ENCODE assay signal across 8 cellular contexts in genomic region chr19:33376423-33376822, GRCh38. TPM values are rescaled to one million over a fixed set of nuclear protein-coding genes. Genes with fewer than 3 reads are reported as not detected.
DNase-seq lines count a peak whose midpoint lies in the region; ATAC-seq and TF ChIP-seq lines count a peak whose summit lies in the region.

No MANE protein-coding gene starts in this region.

- H2BK12ac ChIP-seq in neuronal stem cell (ENCODE audit: low read length): no peak overlapping the region

- H3K23ac ChIP-seq in neuronal stem cell (ENCODE audit: low read depth, low read length, poor library complexity): no peak overlapping the region

- H3K4me2 ChIP-seq in neuronal stem cell (ENCODE audit: insufficient read depth, low read length, poor library complexity, severe bottlenecking): no peak overlapping the region

- H3K36me3 ChIP-seq in naive thymus-derived CD4-positive, alpha-beta T cell (ENCODE audit: control insufficient read depth in 2 of 3, insufficient read depth in 3 of 3, low read length in 3 of 3): peaks cover 0 to 9% (median 8%) of the 10 kb centered on the region in 3 experiments
- peaks cover 5 to 49% of the 10 kb centered on the region in 2 donors for H3K36me3 ChIP-seq in neuronal stem cell (replicated peaks in 1 of 2; ENCODE audit: control insufficient read depth in 2 of 2, insufficient read depth in 2 of 2, low read length in 2 of 2)

- no peak overlapping the region for H4K8ac ChIP-seq in neuronal stem cell (ENCODE audit: low read depth, low read length)

- H3K27ac Mint-ChIP-seq in endothelial cell (ENCODE audit: unreplicated experiment): peak overlapping the region; percentile 49
- H3K27ac Mint-ChIP-seq in naive thymus-derived CD4-positive, alpha-beta T cell: peak overlapping the region in 5 of 9 donors; percentile 10 to 80 (median 51)

- no peak overlapping the region for H3K14ac ChIP-seq in neuronal stem cell (ENCODE audit: low read length)

- no peak for ATAC-seq in naive thymus-derived CD4-positive, alpha-beta T cell
- ATAC-seq in GM19463 (IDR thresholded peaks at IDR 0.05; ENCODE audit: unreplicated experiment): no peak
- no peak for ATAC-seq in GM21737 (IDR thresholded peaks at IDR 0.05; ENCODE audit: unreplicated experiment)
- ATAC-seq in HG03342 (IDR thresholded peaks at IDR 0.05; ENCODE audit: unreplicated experiment): no peak

- no peak overlapping the region for H4K91ac ChIP-seq in neuronal stem cell (ENCODE audit: low read depth, low read length, poor library complexity)

- H3K4me3 ChIP-seq in AG04449 (ENCODE audit: low read depth, low read length): no peak overlapping the region
- no peak overlapping the region for H3K4me3 ChIP-seq in naive thymus-derived CD4-positive, alpha-beta T cell (ENCODE audit: low read length)
- H3K4me3 ChIP-seq in neuronal stem cell (ENCODE audit: low read length in 2 of 2): no peak overlapping the region

- no peaks in the 10 kb centered on the region for H3K9me3 Mint-ChIP-seq in endothelial cell (ENCODE audit: unreplicated experiment)
- peaks cover 0 to 3% (median 0%) of the 10 kb centered on the region in 11 donors for H3K9me3 Mint-ChIP-seq in naive thymus-derived CD4-positive, alpha-beta T cell

- no peaks in the 10 kb centered on the region for H3K9me3 ChIP-seq in naive thymus-derived CD4-positive, alpha-beta T cell (ENCODE audit: control insufficient read depth in 2 of 3, low read length in 3 of 3)
- no peaks in the 10 kb centered on the region for H3K9me3 ChIP-seq in neuronal stem cell (replicated peaks in 1 of 2; ENCODE audit: control insufficient read depth in 2 of 2, insufficient read depth in 1 of 2, low read depth in 1 of 2, low read length in 2 of 2)

- WGBS in neuronal stem cell (ENCODE audit: extremely low coverage in 2 of 2, insufficient read length in 2 of 2, insufficient replicate concordance in 1 of 2), 2 donors: no CpG with 5 or more reads among the region's 2 CpGs

- no peak overlapping the region for H2AK5ac ChIP-seq in neuronal stem cell (ENCODE audit: low read depth, low read length)

- peaks cover 29% of the 10 kb centered on the region for H3K4me1 Mint-ChIP-seq in endothelial cell (ENCODE audit: unreplicated experiment)
- peaks cover 41 to 71% (median 65%) of the 10 kb centered on the region in 7 donors for H3K4me1 Mint-ChIP-seq in naive thymus-derived CD4-positive, alpha-beta T cell

- TF ChIP-seq CTCF in AG04449 (IDR thresholded peaks at IDR 0.05; ENCODE audit: insufficient read depth, low read length, missing control alignments) (no peak), endothelial cell (IDR thresholded peaks at IDR 0.05; ENCODE audit: unreplicated experiment) (no peak)

- POLR2A ChIA-PET in AG04449 (lab: Yijun Ruan, JAX): interaction anchor here (0.7 kb wide), 1 partner anchor 18 kb away, joined by 3 read pairs; no protein-coding TSS in a partner anchor
- POLR2A ChIA-PET in naive thymus-derived CD4-positive, alpha-beta T cell (lab: Charles Lee): no interaction called here

- H2BK120ac ChIP-seq in neuronal stem cell (ENCODE audit: low read depth, low read length): no peak overlapping the region

- intact Hi-C loops in naive thymus-derived CD4-positive, alpha-beta T cell (cut with micrococcal nuclease): loop anchor here (10.0 kb wide), 3 partner anchors 292 to 1032 kb away; partner anchors contain the start of genes ANKRD27 (in 1 of the 2), GPATCH1 (in 1 of the 2), RGS9BP (in 1 of the 2) and ZNF507 (in 1 of the 2)

- H3K4me3 Mint-ChIP-seq in endothelial cell (ENCODE audit: unreplicated experiment): no peak overlapping the region
- peak overlapping the region in 5 of 10 donors; percentile 20 to 95 (median 94) for H3K4me3 Mint-ChIP-seq in naive thymus-derived CD4-positive, alpha-beta T cell

- H3K18ac ChIP-seq in neuronal stem cell (ENCODE audit: low read length): no peak overlapping the region

- no peak overlapping the region for H2AFZ ChIP-seq in neuronal stem cell (ENCODE audit: low read length)

- no peak overlapping the region for H3K9ac ChIP-seq in neuronal stem cell (ENCODE audit: low read depth, low read length, poor library complexity)

- H2BK15ac ChIP-seq in neuronal stem cell (ENCODE audit: low read length): no peak overlapping the region

- no peak overlapping the region for H3K27ac ChIP-seq in naive thymus-derived CD4-positive, alpha-beta T cell (ENCODE audit: low read depth, low read length)
- no peak overlapping the region for H3K27ac ChIP-seq in neuronal stem cell (replicated peaks; ENCODE audit: low read length)

- H3K36me3 Mint-ChIP-seq in endothelial cell (ENCODE audit: low read depth, unreplicated experiment): peaks cover 4% of the 10 kb centered on the region
- H3K36me3 Mint-ChIP-seq in naive thymus-derived CD4-positive, alpha-beta T cell: peaks cover 0 to 16% (median 6%) of the 10 kb centered on the region in 5 donors

- no peaks in the 10 kb centered on the region for H3K27me3 ChIP-seq in naive thymus-derived CD4-positive, alpha-beta T cell (ENCODE audit: control insufficient read depth in 2 of 2, insufficient read depth in 2 of 2, low read length in 2 of 2)
- no peaks in the 10 kb centered on the region for H3K27me3 ChIP-seq in neuronal stem cell (ENCODE audit: control insufficient read depth in 3 of 3, insufficient read depth in 3 of 3, low read depth in 1 of 3, low read length in 3 of 3)

- H3K4me1 ChIP-seq in naive thymus-derived CD4-positive, alpha-beta T cell (ENCODE audit: control insufficient read depth in 2 of 2, insufficient read depth in 2 of 2, low read length in 2 of 2): peaks cover 16 to 19% of the 10 kb centered on the region in 2 donors
- H3K4me1 ChIP-seq in neuronal stem cell (ENCODE audit: control insufficient read depth in 2 of 2, insufficient read depth in 1 of 2, low read depth in 1 of 2, low read length in 2 of 2): peaks cover 5 to 16% of the 10 kb centered on the region in 2 donors

- CTCF ChIA-PET in AG04449 (lab: Yijun Ruan, JAX): interaction anchor here (1.0 to 1.7 kb wide), 4 partner anchors 41 to 141 kb away, joined by 3 to 5 read pairs (median 4); no protein-coding TSS in a partner anchor
- CTCF ChIA-PET in naive thymus-derived CD4-positive, alpha-beta T cell (lab: Charles Lee): interaction anchor here (0.6 kb wide), 1 partner anchor 124 kb away, joined by 3 read pairs; no protein-coding TSS in a partner anchor

- no peak overlapping the region for H3K4ac ChIP-seq in neuronal stem cell (ENCODE audit: low read length)

- H3K27me3 Mint-ChIP-seq in endothelial cell (ENCODE audit: unreplicated experiment): peaks cover 6% of the 10 kb centered on the region
- no peaks in the 10 kb centered on the region for H3K27me3 Mint-ChIP-seq in naive thymus-derived CD4-positive, alpha-beta T cell

- no peak overlapping the region for H2BK5ac ChIP-seq in neuronal stem cell (ENCODE audit: low read length)

- H3K79me1 ChIP-seq in neuronal stem cell (ENCODE audit: low read depth, low read length): no peaks in the 10 kb centered on the region

- DNase-seq in AG04449 (ENCODE audit: low read depth, low spot score) (peak; percentile 38), M059J (ENCODE audit: low read depth) (peak; percentile 66), endothelial cell (ENCODE audit: low spot score) (no peak), neuronal stem cell (ENCODE audit: low spot score) (no peak)
- no peak for DNase-seq in naive thymus-derived CD4-positive, alpha-beta T cell

RNA-seq across cellular contexts. Expression of gene CEBPG, which starts 2.9 kb away (rescaled TPM):
- 14.8 and 16.8 TPM in 2 replicates for total RNA-seq in M059J (2014; rRNA removed; shearing (Covaris generic))
- 20.7 TPM for total RNA-seq in endothelial cell (ENCODE audit: unreplicated experiment)
- 10 to 100 TPM; 17.1 to 22.4 (median 21.1) TPM for total RNA-seq in naive thymus-derived CD4-positive, alpha-beta T cell
- 1 to 10 TPM; 7.8 to 7.9 TPM for polyA plus RNA-seq in naive thymus-derived CD4-positive, alpha-beta T cell
- polyA plus RNA-seq in neuronal stem cell (2013, experiment 1 of 2): 23.4 TPM
- 23.1 TPM for polyA plus RNA-seq in neuronal stem cell (2013, experiment 2 of 2)

Comparison
In these comparisons a context has a peak if more than half of its experiments do, and no peak if none do; other contexts are left out.
1. DNase-seq: peak in AG04449 (single experiment) and M059J (single experiment); none in endothelial cell (single experiment), naive thymus-derived CD4-positive, alpha-beta T cell (0 of 9) and neuronal stem cell (single experiment).